Comparison of ENCODE assay signal across 1 cellular context in the genomic region with DNA sequence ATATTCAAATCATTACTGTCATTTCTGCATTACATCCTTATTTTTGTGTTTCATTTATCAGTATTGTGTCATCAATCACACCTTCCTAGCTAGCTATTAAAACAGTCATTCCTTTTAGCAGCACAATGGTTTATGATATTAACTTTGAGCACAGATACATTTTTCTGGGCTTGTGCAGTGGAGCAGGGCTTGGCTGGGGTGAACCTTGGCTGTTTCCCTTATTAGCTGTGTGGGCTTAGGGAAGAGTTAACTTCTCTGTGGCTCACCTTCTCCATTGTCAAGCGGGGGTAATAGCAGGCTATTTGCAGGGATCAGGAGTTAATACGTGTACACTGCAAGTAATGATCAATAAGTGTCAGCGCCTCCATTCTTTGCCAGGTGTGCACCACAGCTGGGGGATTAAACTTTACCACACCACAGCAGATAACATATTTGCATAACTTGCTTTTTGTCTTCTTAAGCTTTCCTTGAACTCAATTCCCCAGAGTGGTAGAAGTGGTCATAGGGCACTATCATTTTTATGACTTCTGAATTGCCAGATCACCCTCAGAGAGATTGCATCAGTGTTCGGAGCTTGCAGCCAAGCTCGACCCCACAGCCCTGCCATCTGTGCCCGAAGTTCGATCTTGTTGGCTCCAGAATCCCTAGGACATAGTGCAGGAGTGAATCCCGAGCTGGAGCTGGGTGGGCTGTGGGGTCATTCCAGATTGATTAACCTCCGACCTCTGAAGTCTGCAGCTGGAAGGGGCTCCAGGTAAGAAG.
TF ChIP-seq lines count a peak whose summit lies in the region.

No MANE protein-coding gene starts in this region.

TF ChIP-seq in WTC11, 78 proteins besides CTCF, POLR2A, EP300 and RAD21 (continued from another document):
- TF ChIP-seq, protein P1, sequence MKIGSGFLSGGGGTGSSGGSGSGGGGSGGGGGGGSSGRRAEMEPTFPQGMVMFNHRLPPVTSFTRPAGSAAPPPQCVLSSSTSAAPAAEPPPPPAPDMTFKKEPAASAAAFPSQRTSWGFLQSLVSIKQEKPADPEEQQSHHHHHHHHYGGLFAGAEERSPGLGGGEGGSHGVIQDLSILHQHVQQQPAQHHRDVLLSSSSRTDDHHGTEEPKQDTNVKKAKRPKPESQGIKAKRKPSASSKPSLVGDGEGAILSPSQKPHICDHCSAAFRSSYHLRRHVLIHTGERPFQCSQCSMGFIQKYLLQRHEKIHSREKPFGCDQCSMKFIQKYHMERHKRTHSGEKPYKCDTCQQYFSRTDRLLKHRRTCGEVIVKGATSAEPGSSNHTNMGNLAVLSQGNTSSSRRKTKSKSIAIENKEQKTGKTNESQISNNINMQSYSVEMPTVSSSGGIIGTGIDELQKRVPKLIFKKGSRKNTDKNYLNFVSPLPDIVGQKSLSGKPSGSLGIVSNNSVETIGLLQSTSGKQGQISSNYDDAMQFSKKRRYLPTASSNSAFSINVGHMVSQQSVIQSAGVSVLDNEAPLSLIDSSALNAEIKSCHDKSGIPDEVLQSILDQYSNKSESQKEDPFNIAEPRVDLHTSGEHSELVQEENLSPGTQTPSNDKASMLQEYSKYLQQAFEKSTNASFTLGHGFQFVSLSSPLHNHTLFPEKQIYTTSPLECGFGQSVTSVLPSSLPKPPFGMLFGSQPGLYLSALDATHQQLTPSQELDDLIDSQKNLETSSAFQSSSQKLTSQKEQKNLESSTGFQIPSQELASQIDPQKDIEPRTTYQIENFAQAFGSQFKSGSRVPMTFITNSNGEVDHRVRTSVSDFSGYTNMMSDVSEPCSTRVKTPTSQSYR (CRISPR knock-in tag; IDR thresholded peaks at IDR 0.05), result no peak
